Comparison of ENCODE assay signal across 21 cellular contexts in genomic region chr16:6177781-6178180, GRCh38.
DNase-seq lines count a peak whose midpoint lies in the region; ATAC-seq and TF ChIP-seq lines count a peak whose summit lies in the region.
"Had no signal": no experiment of that assay in that cellular context is flagged by ENCODE, and none has a peak within 500 bp of the region (broad histone marks: within the 10 kb centered on the region; RNA-seq: fewer than 3 reads in every experiment).

No MANE protein-coding gene starts in this region.

- H3K36me3 ChIP-seq in MM.1S (replicated peaks; ENCODE audit: insufficient read depth, low read length), result no peaks in the 10 kb centered on the region
- no peaks in the 10 kb centered on the region for H3K36me3 ChIP-seq in endodermal cell (ENCODE audit: control insufficient read depth, insufficient read depth, low read length)
- H3K36me3 ChIP-seq in parathyroid adenoma (ENCODE audit: control insufficient read depth, insufficient read depth, low read length), result no peaks in the 10 kb centered on the region
- no peaks in the 10 kb centered on the region for H3K36me3 ChIP-seq in body of pancreas (replicated peaks in 1 of 2; ENCODE audit: insufficient read depth in 1 of 2, low read depth in 2 of 2)

- H3K18ac ChIP-seq in H9 (ENCODE audit: insufficient read length, low read depth, low read length), result no peak overlapping the region

- H3F3A ChIP-seq in MM.1S (ENCODE audit: insufficient read depth, low read length), result no peaks in the 10 kb centered on the region

- no peak overlapping the region for H3T11ph ChIP-seq in H9 (ENCODE audit: low read length)

- no peaks in the 10 kb centered on the region for H3K79me1 ChIP-seq in H9 (ENCODE audit: insufficient read depth, low read depth, low read length, poor library complexity, severe bottlenecking)

- no peaks in the 10 kb centered on the region for H3K79me2 ChIP-seq in H9 (ENCODE audit: insufficient read depth, low read length)
- no peaks in the 10 kb centered on the region for H3K79me2 ChIP-seq in MM.1S (ENCODE audit: low read length)
- no peaks in the 10 kb centered on the region for H3K79me2 ChIP-seq in parathyroid adenoma

- TF ChIP-seq POLR2A in body of pancreas (IDR thresholded peaks at IDR 0.05), result no peak

- WGBS in H9 (ENCODE audit: extremely low coverage, insufficient read length, low lambda C conversion rate), result no CpG with 5 or more reads among the region's 2 CpGs
- WGBS in endodermal cell (ENCODE audit: insufficient coverage in 1 of 2, insufficient read length in 1 of 2), 2 experiments, result 78% methylated on average over 2 of the region's 2 CpGs; no CpG with 5 or more reads in 1 of the 2 experiments
- 52 to 56% methylated on average over 2 of the region's 2 CpGs for WGBS in body of pancreas, 2 donors

- H3K9me3 ChIP-seq in H9 (ENCODE audit: control insufficient read depth, low read depth, low read length), result no peaks in the 10 kb centered on the region
- H3K9me3 ChIP-seq in MM.1S (replicated peaks; ENCODE audit: insufficient read depth, low read length), result no peaks in the 10 kb centered on the region
- no peaks in the 10 kb centered on the region for H3K9me3 ChIP-seq in endodermal cell (ENCODE audit: control insufficient read depth, low read length)
- H3K9me3 ChIP-seq in parathyroid adenoma (ENCODE audit: control insufficient read depth, low read length), result no peaks in the 10 kb centered on the region
- H3K9me3 ChIP-seq in body of pancreas, result no peaks in the 10 kb centered on the region

- H3K14ac ChIP-seq in H9 (ENCODE audit: insufficient read depth, low read length), result no peak overlapping the region

- no peak overlapping the region for H3K56ac ChIP-seq in H9 (ENCODE audit: insufficient read length, low read depth, low read length)

- no peak overlapping the region for H2AK5ac ChIP-seq in H9 (ENCODE audit: insufficient read length, low read length)

- H3K27me3 Mint-ChIP-seq in H9 (ENCODE audit: low read depth) (no peaks in the 10 kb centered on the region), endodermal cell (ENCODE audit: insufficient read depth) (no peaks in the 10 kb centered on the region)
- H3K27me3 Mint-ChIP-seq: B cell; CD4-positive, CD25-positive, alpha-beta regulatory T cell; CD8-positive, alpha-beta memory T cell had no signal

- no peak overlapping the region for H2BK15ac ChIP-seq in H9 (ENCODE audit: low read depth, low read length)

- DNase-seq in H9, result no peak
- DNase-seq in MM.1S, result no peak
- DNase-seq in endodermal cell, result no peak
- DNase-seq in omental fat pad (ENCODE audit: low spot score), result no peak
- DNase-seq in NCI-H748 (lab: John Stamatoyannopoulos, UW; ENCODE audit: unreplicated experiment), result no peak
- no peak for DNase-seq in body of pancreas
- DNase-seq: C1 segment of cervical spinal cord; CD4-positive, CD25-positive, alpha-beta regulatory T cell; CD8-positive, alpha-beta memory T cell; COR-L47; DMS 273 treated with DMSO at 0.1 percent for 48 hours; DMS53; DND-41; EL; HFFc6 had no signal

- no peak overlapping the region for H3K4me3 Mint-ChIP-seq in H9
- no peak overlapping the region for H3K4me3 Mint-ChIP-seq in endodermal cell
- H3K4me3 Mint-ChIP-seq: B cell; CD4-positive, CD25-positive, alpha-beta regulatory T cell; CD8-positive, alpha-beta memory T cell; GM23338; HFFc6 had no signal

- TF ChIP-seq CTCF in H9 (conservative IDR thresholded peaks at IDR 0.05) (peak; percentile 50), MM.1S (IDR thresholded peaks at IDR 0.05; ENCODE audit: low read length) (peak; percentile 3; the same call in 1 of the 2 replicates), endodermal cell (conservative IDR thresholded peaks at IDR 0.05) (peak; percentile 56), parathyroid adenoma (IDR thresholded peaks at IDR 0.05) (peak; percentile 35), omental fat pad (IDR thresholded peaks at IDR 0.05) (no peak), body of pancreas (IDR thresholded peaks at IDR 0.05) (no peak)

- H3K23me2 ChIP-seq in H9 (ENCODE audit: insufficient read length, low read depth, low read length, poor library complexity, severe bottlenecking), result no peaks in the 10 kb centered on the region

- H3K27ac ChIP-seq in H9 (ENCODE audit: insufficient read length, low read depth, low read length), result no peak overlapping the region
- no peak overlapping the region for H3K27ac ChIP-seq in MM.1S (ENCODE audit: low read length)
- no peak overlapping the region for H3K27ac ChIP-seq in endodermal cell (ENCODE audit: low read depth, low read length)
- no peak overlapping the region for H3K27ac ChIP-seq in parathyroid adenoma
- H3K27ac ChIP-seq in body of pancreas, result no peak overlapping the region
- H3K27ac ChIP-seq: HL-60 had no signal

- no peak overlapping the region for H2BK20ac ChIP-seq in H9 (ENCODE audit: low read depth, low read length, poor library complexity, severe bottlenecking)

- H3K4me1 Mint-ChIP-seq in H9 (peaks cover 29 to 39% of the 10 kb centered on the region in 2 experiments), endodermal cell (no peaks in the 10 kb centered on the region)
- H3K4me1 Mint-ChIP-seq: B cell; CD4-positive, CD25-positive, alpha-beta regulatory T cell; CD8-positive, alpha-beta memory T cell had no signal

- no peak overlapping the region for H3K4ac ChIP-seq in H9 (ENCODE audit: low read depth, low read length)

- H3K9me3 Mint-ChIP-seq in H9 (no peaks in the 10 kb centered on the region; a peak in 1 of 5 replicates), endodermal cell (no peaks in the 10 kb centered on the region)
- H3K9me3 Mint-ChIP-seq: GM23338 had no signal

- ATAC-seq in omental fat pad (ENCODE audit: low FRiP score) (no peak), body of pancreas (no peak)
- ATAC-seq: GM12878, GM23338, HCT116 had no signal

- no peak overlapping the region for H3K23ac ChIP-seq in H9 (ENCODE audit: insufficient read length, low read depth, low read length)

- H2AFZ ChIP-seq in H9 (ENCODE audit: low read length) (no peak overlapping the region), MM.1S (ENCODE audit: low read length) (no peak overlapping the region), parathyroid adenoma (no peak overlapping the region)
- H2AFZ ChIP-seq: GM23338 had no signal

- H3K4me3 ChIP-seq in MM.1S (ENCODE audit: low read length) (no peak overlapping the region), endodermal cell (ENCODE audit: low read length) (no peak overlapping the region), parathyroid adenoma (ENCODE audit: low read depth, low read length) (no peak overlapping the region), body of pancreas (no peak overlapping the region)
- H3K4me3 ChIP-seq: GM12878, GM23338 had no signal

- H3K36me3 Mint-ChIP-seq in H9 (ENCODE audit: insufficient read depth in 1 of 3, low read depth in 3 of 3) (no peaks in the 10 kb centered on the region; a peak in 1 of 7 replicates), endodermal cell (ENCODE audit: low read depth) (no peaks in the 10 kb centered on the region)
- H3K36me3 Mint-ChIP-seq: CD4-positive, CD25-positive, alpha-beta regulatory T cell; CD8-positive, alpha-beta memory T cell had no signal

- H3K4me1 ChIP-seq in H9 (ENCODE audit: insufficient read depth, low read length) (peaks cover 2% of the 10 kb centered on the region; the same call in 1 of the 2 replicates), MM.1S (ENCODE audit: low read length) (no peaks in the 10 kb centered on the region), endodermal cell (ENCODE audit: control insufficient read depth, insufficient read depth, low read length) (no peaks in the 10 kb centered on the region), parathyroid adenoma (peaks cover 4% of the 10 kb centered on the region), body of pancreas (no peaks in the 10 kb centered on the region)

- H3K27ac Mint-ChIP-seq in H9, result no peak overlapping the region; a peak in 1 of 7 replicates
- no peak overlapping the region for H3K27ac Mint-ChIP-seq in endodermal cell
- H3K27ac Mint-ChIP-seq: B cell; CD4-positive, CD25-positive, alpha-beta regulatory T cell; GM23338; HFFc6 had no signal

- H4K91ac ChIP-seq in H9 (ENCODE audit: insufficient read length, low read depth, low read length), result no peak overlapping the region

- intact Hi-C loops in body of pancreas (cut with DNase I), result no loop called here

- H3K4me2 ChIP-seq in H9 (ENCODE audit: insufficient read depth, insufficient read length, low read length), result no peak overlapping the region
- no peak overlapping the region for H3K4me2 ChIP-seq in MM.1S (ENCODE audit: low read depth, low read length)
- no peak overlapping the region for H3K4me2 ChIP-seq in parathyroid adenoma (ENCODE audit: low read length)
- H3K4me2 ChIP-seq: GM23338 had no signal

- H3K27me3 ChIP-seq in H9 (ENCODE audit: insufficient read depth, low read length), result no peaks in the 10 kb centered on the region
- no peaks in the 10 kb centered on the region for H3K27me3 ChIP-seq in MM.1S (replicated peaks; ENCODE audit: insufficient read depth, low read length)
- no peaks in the 10 kb centered on the region for H3K27me3 ChIP-seq in endodermal cell (ENCODE audit: control insufficient read depth, insufficient read depth, low read length, poor library complexity, severe bottlenecking)
- no peaks in the 10 kb centered on the region for H3K27me3 ChIP-seq in parathyroid adenoma (ENCODE audit: control insufficient read depth, insufficient read depth, low read length)
- H3K27me3 ChIP-seq in body of pancreas, result no peaks in the 10 kb centered on the region

- no peak overlapping the region for H4K8ac ChIP-seq in H9 (replicated peaks; ENCODE audit: insufficient read length, low read depth, low read length)

- H2BK120ac ChIP-seq in H9 (ENCODE audit: low read depth, low read length, poor library complexity, severe bottlenecking), result no peak overlapping the region

- no peak overlapping the region for H2BK12ac ChIP-seq in H9 (ENCODE audit: insufficient read length, low read depth, low read length)

- no peak overlapping the region for H4K5ac ChIP-seq in H9 (ENCODE audit: insufficient read length, low read depth, low read length)

- H4K20me1 ChIP-seq in H9 (ENCODE audit: control insufficient read depth, insufficient read depth, insufficient read length), result no peaks in the 10 kb centered on the region
- no peaks in the 10 kb centered on the region for H4K20me1 ChIP-seq in MM.1S (ENCODE audit: insufficient read depth, low read length)

- H3K9me2 ChIP-seq in MM.1S (replicated peaks; ENCODE audit: insufficient read depth, low read length), result no peaks in the 10 kb centered on the region

- H3K9ac ChIP-seq in H9 (ENCODE audit: extremely low read depth, insufficient read length, low read length) (no peak overlapping the region), MM.1S (ENCODE audit: low read length) (no peak overlapping the region), endodermal cell (ENCODE audit: extremely low read depth, low read length, poor library complexity, severe bottlenecking) (no peak overlapping the region), parathyroid adenoma (no peak overlapping the region)

- no peak overlapping the region for H2BK5ac ChIP-seq in H9 (ENCODE audit: insufficient read length, low read length)

Comparison
In these comparisons a context has a peak if more than half of its experiments do, and no peak if none do; other contexts are left out.
1. CTCF ChIP-seq: peak in H9 (single experiment), MM.1S (single experiment), endodermal cell (single experiment) and parathyroid adenoma (single experiment); none in omental fat pad (0 of 3) and body of pancreas (0 of 7).